4 cellular contexts compared by ENCODE assay signal in the genomic region with DNA sequence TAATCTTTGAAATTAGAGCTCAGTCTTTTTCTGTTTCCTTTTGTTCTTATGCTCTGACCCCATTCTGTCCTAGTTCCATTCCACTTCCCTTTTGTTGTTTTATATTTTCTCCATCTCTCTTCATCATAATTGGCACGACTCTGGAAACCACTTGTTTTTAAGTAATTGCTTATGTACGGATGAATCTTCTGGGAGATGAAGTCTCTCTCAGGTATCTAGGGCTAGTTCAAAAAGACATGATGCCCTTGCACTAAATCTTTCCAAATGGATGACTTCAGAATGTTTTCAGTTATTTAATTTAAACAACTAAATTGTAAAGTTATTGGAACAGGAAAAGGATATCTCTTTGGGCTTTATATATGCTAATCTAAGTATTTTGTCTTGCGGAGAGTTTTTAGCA. TPM values are rescaled to one million over a fixed set of nuclear protein-coding genes. Genes with fewer than 3 reads are reported as not detected.
"Had no signal": no experiment of that assay in that cellular context is flagged by ENCODE, and none has a peak within 500 bp of the region (broad histone marks: within the 10 kb centered on the region; RNA-seq: fewer than 3 reads in every experiment).

Gene OR6F1, minus strand, starts transcription at position 101 of the 400 bp plus-strand sequence. CDS start 3,891 bp downstream, outside the sequence.

- ATAC-seq: GM12878 had no signal

- DNase-seq: GDM1, GF-D8 had no signal

RNA-seq across cellular contexts. Expression of gene OR6F1, which starts in this region (rescaled TPM):
- total RNA-seq: G401, GM12878 had no signal
